In the genomic region with DNA sequence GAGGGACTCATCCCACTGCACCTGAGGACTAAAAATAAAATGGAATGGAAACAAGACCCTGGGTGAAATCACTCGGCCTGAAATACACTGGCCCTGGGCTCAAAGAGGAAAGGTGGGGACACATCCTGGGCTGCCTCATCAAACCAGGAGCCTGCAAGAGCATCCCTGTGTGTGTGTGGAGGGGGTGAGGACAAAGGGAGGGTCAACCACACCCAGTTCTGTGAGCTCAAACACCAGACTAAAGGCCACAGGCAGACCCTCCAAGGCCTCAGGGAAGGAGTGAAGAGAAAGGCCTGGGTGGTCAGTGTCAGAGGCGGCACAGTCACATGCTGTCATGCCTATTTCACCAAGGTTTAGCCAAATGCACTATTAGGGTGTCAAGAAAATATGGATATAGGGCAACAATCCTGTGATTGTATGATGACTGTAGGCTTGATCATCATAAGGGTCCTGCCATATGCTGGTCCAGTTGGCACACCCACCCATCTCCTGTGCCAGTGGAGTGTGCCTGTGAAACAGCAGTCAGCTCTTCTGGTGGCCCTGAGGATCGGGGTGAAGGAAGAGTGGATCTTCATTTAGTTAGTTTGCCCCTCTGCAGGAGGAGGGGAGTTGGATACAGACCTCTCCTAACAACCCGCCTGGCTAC, we compare ENCODE assay signal across 10 cellular contexts. TPM values are rescaled to one million over a fixed set of nuclear protein-coding genes. Genes with fewer than 3 reads are reported as not detected.
DNase-seq lines count a peak whose midpoint lies in the region; ATAC-seq, FAIRE-seq and TF ChIP-seq lines count a peak whose summit lies in the region.
"Had no signal": no experiment of that assay in that cellular context is flagged by ENCODE, and none has a peak within 500 bp of the region (broad histone marks: within the 10 kb centered on the region; RNA-seq: fewer than 3 reads in every experiment).

No MANE protein-coding gene starts in this region.

- no peak overlapping the region for H3K4me3 Mint-ChIP-seq in CD4-positive, alpha-beta memory T cell
- H3K4me3 Mint-ChIP-seq: CD8-positive, alpha-beta T cell had no signal

- FAIRE-seq in GM12892 (lab: Jason Lieb, UNC) (no peak), D721Med (lab: Jason Lieb, UNC) (no peak)

- CTCF ChIA-PET in CD4-positive, alpha-beta memory T cell (lab: Charles Lee; ENCODE audit: partially characterized antibody), result interaction anchor here (0.9 to 4.4 kb wide), 13 partner anchors 9 to 160 kb away, joined by 3 to 66 read pairs (median 5); no protein-coding TSS in a partner anchor

- TF ChIP-seq POLR2A in ovary (IDR thresholded peaks at IDR 0.05) (no peak), GM12892 (IDR thresholded peaks at IDR 0.05; ENCODE audit: low read depth, low read length) (no peak)

- WGBS in ovary, 3 donors, result 46 to 52% (median 47%) methylated on average over 4 of the region's 4 CpGs

- H3K4me1 ChIP-seq in CD4-positive, alpha-beta memory T cell (ENCODE audit: insufficient read depth, low read length), result peaks cover 9% of the 10 kb centered on the region
- H3K4me1 ChIP-seq in ovary (ENCODE audit: insufficient read depth), result peaks cover 20% of the 10 kb centered on the region

- no peaks in the 10 kb centered on the region for H3K27me3 Mint-ChIP-seq in CD4-positive, alpha-beta memory T cell

- H3K27me3 ChIP-seq in CD4-positive, alpha-beta memory T cell (ENCODE audit: insufficient read depth, low read length), result no peaks in the 10 kb centered on the region
- H3K27me3 ChIP-seq in ovary (no peaks in the 10 kb centered on the region), WERI-Rb-1 (ENCODE audit: insufficient read depth, low read depth, severe bottlenecking) (no peaks in the 10 kb centered on the region)
- H3K27me3 ChIP-seq: dorsolateral prefrontal cortex had no signal

- POLR2A ChIA-PET in CD4-positive, alpha-beta memory T cell (lab: Charles Lee; ENCODE audit: partially characterized antibody), result interaction anchor here (1.4 to 1.6 kb wide), 2 partner anchors 57 to 136 kb away, joined by 7 to 10 read pairs; a partner anchor contains a TSS

- H3K36me3 Mint-ChIP-seq in CD4-positive, alpha-beta memory T cell, result peaks cover 0 to 2% of the 10 kb centered on the region in 2 donors

- no peak for DNase-seq in CD4-positive, alpha-beta memory T cell
- DNase-seq in ovary (no peak), WERI-Rb-1 (no peak), GM12892 (ENCODE audit: insufficient read length) (no peak), D721Med (ENCODE audit: insufficient read length, low spot score) (no peak), NCI-H748 treated with DMSO at 0.1 percent for 48 hours (lab: John Stamatoyannopoulos, UW) (no peak)

- TF ChIP-seq CTCF in ovary (IDR thresholded peaks at IDR 0.05) (no peak), WERI-Rb-1 (IDR thresholded peaks at IDR 0.05; ENCODE audit: low read depth, low read length) (no peak), D721Med (IDR thresholded peaks at IDR 0.05; ENCODE audit: insufficient read depth, missing control alignments) (no peak)

- H3K9me3 ChIP-seq in CD4-positive, alpha-beta memory T cell (ENCODE audit: control insufficient read depth in 1 of 2, low read length in 2 of 2), result no peaks in the 10 kb centered on the region
- H3K9me3 ChIP-seq in ovary (no peaks in the 10 kb centered on the region), WERI-Rb-1 (ENCODE audit: severe bottlenecking) (no peaks in the 10 kb centered on the region)

- H3K9me3 Mint-ChIP-seq in CD4-positive, alpha-beta memory T cell, result no peaks in the 10 kb centered on the region
- H3K9me3 Mint-ChIP-seq: CD8-positive, alpha-beta T cell had no signal

- no peak for TF ChIP-seq EP300 in ovary (IDR thresholded peaks at IDR 0.05)

- H3K27ac ChIP-seq in CD4-positive, alpha-beta memory T cell (ENCODE audit: low read depth, low read length), result no peak overlapping the region
- peak overlapping the region; percentile 50 for H3K27ac ChIP-seq in cingulate gyrus (ENCODE audit: low read depth, low read length)
- H3K27ac ChIP-seq in ovary, result peak overlapping the region; percentile 76 to 80
- no peak overlapping the region for H3K27ac ChIP-seq in WERI-Rb-1

- ATAC-seq in HG03196 (IDR thresholded peaks at IDR 0.05; ENCODE audit: unreplicated experiment), result peak; percentile 17

- H3K4me3 ChIP-seq in CD4-positive, alpha-beta memory T cell (ENCODE audit: low read length in 2 of 2), result no peak overlapping the region
- H3K4me3 ChIP-seq in ovary, result no peak overlapping the region
- no peak overlapping the region for H3K4me3 ChIP-seq in WERI-Rb-1 (ENCODE audit: low read depth, low read length)
- H3K4me3 ChIP-seq: dorsolateral prefrontal cortex had no signal

- intact Hi-C loops in CD4-positive, alpha-beta memory T cell (cut with micrococcal nuclease), result loop anchor here (1.0 kb wide), 3 partner anchors 57 to 395 kb away; no protein-coding TSS in a partner anchor
- intact Hi-C loops in ovary (cut with DNase I), result loop anchor here in 3 of 4 donors (1.0 to 10.0 kb wide), 4 partner anchors 57 to 222 kb away; no protein-coding TSS in a partner anchor

- peaks cover 5 to 16% (median 9%) of the 10 kb centered on the region in 4 donors for H3K4me1 Mint-ChIP-seq in CD4-positive, alpha-beta memory T cell

- H3K36me3 ChIP-seq in CD4-positive, alpha-beta memory T cell (ENCODE audit: insufficient read depth, low read length), result no peaks in the 10 kb centered on the region
- H3K36me3 ChIP-seq in ovary (no peaks in the 10 kb centered on the region), WERI-Rb-1 (peaks cover 10% of the 10 kb centered on the region)

- H3K27ac Mint-ChIP-seq in CD4-positive, alpha-beta memory T cell, result peak overlapping the region in 4 of 7 donors; percentile 43 to 82 (median 64)
- H3K27ac Mint-ChIP-seq: CD8-positive, alpha-beta T cell had no signal

RNA-seq across cellular contexts. Expression of a gene that starts 28.9 kb away (rescaled TPM):
- 100 to 1,000 TPM; 337 to 350 TPM for total RNA-seq in CD4-positive, alpha-beta memory T cell
- polyA plus RNA-seq in CD4-positive, alpha-beta memory T cell, result 100 to 1,000 TPM; 293 to 328 TPM
- total RNA-seq in ovary, result 100 to 1,000 TPM; 146 to 345 (median 280) TPM
- polyA plus RNA-seq in ovary, result 100 to 1,000 TPM; 244 to 267 TPM
- polyA plus RNA-seq in GM12892 (2012; ENCODE audit: missing spikeins), result 341 TPM

RNA-seq across cellular contexts. Expression of a gene that starts 55.5 kb away (rescaled TPM):
- 10 to 100 TPM; 10.5 to 12.9 TPM for total RNA-seq in CD4-positive, alpha-beta memory T cell
- 10 to 100 TPM in 1 of 2 donors, 1 to 10 TPM in 1; 3.3 to 20.6 TPM for polyA plus RNA-seq in CD4-positive, alpha-beta memory T cell
- total RNA-seq in ovary, result 100 to 1,000 TPM in 6 of 7 donors, 10 to 100 TPM in 1; 82.1 to 305 (median 129) TPM
- 100 to 1,000 TPM; 134 to 142 TPM for polyA plus RNA-seq in ovary
- 166 TPM for polyA plus RNA-seq in GM12892 (2012; ENCODE audit: missing spikeins)

Comparison
In these comparisons a context has a peak if more than half of its experiments do, and no peak if none do; other contexts are left out.
1. H3K27ac ChIP-seq: peak in cingulate gyrus (single experiment) and ovary (2 of 2); none in CD4-positive, alpha-beta memory T cell (single experiment) and WERI-Rb-1 (single experiment).
2. RNA of a gene that starts 55.5 kb away (total RNA-seq): 82.1 to 305 TPM in ovary; 10.5 to 12.9 TPM in CD4-positive, alpha-beta memory T cell; every median in the first group is over 4 times any median in the second.